Comparison of ENCODE assay signal across 20 cellular contexts in genomic region chr14:31806249-31806648, GRCh38.
DNase-seq lines count a peak whose midpoint lies in the region; TF ChIP-seq lines count a peak whose summit lies in the region.
"Had no signal": no experiment of that assay in that cellular context is flagged by ENCODE, and none has a peak within 500 bp of the region (broad histone marks: within the 10 kb centered on the region; RNA-seq: fewer than 3 reads in every experiment).

No MANE protein-coding gene starts in this region.

- H3K79me2 ChIP-seq in Karpas-422 (ENCODE audit: low read length), result no peaks in the 10 kb centered on the region

- no peaks in the 10 kb centered on the region for H3K9me2 ChIP-seq in Karpas-422 (replicated peaks; ENCODE audit: insufficient read depth, low read length)

- H3K4me3 ChIP-seq in Karpas-422 (ENCODE audit: low read length), result no peak overlapping the region
- no peak overlapping the region for H3K4me3 ChIP-seq in choroid plexus epithelial cell (ENCODE audit: low read depth, low read length)
- H3K4me3 ChIP-seq in H7 (ENCODE audit: insufficient read depth, low read depth, low read length), result no peak overlapping the region
- H3K4me3 ChIP-seq: BLaER1, GM12878, GM23338, HAP-1 had no signal

- no peak overlapping the region for H2AFZ ChIP-seq in Karpas-422 (ENCODE audit: low read length)
- H2AFZ ChIP-seq: GM23338 had no signal

- no peaks in the 10 kb centered on the region for H3K9me3 ChIP-seq in Karpas-422 (ENCODE audit: low read length)
- H3K9me3 ChIP-seq: BLaER1, Caco-2, HAP-1 had no signal

- H4K20me1 ChIP-seq in Karpas-422 (ENCODE audit: insufficient read depth, low read depth, low read length), result no peaks in the 10 kb centered on the region
- H4K20me1 ChIP-seq: BLaER1 had no signal

- H3K4me1 ChIP-seq in Karpas-422 (ENCODE audit: low read length), result peaks cover 18% of the 10 kb centered on the region
- H3K4me1 ChIP-seq: BLaER1, Caco-2 had no signal

- H3K4me2 ChIP-seq in Karpas-422 (ENCODE audit: low read depth, low read length, poor library complexity, severe bottlenecking), result no peak overlapping the region
- H3K4me2 ChIP-seq: BLaER1, GM23338 had no signal

- H3K27ac ChIP-seq in Karpas-422 (ENCODE audit: low read length), result 0 out of 2 replicates have a peak overlapping the region, but pooled peaks have one; percentile 27
- H3K27ac ChIP-seq: 22Rv1, BLaER1, C4-2B had no signal

- no peak for TF ChIP-seq CTCF in choroid plexus epithelial cell (conservative IDR thresholded peaks at IDR 0.05; ENCODE audit: low read depth, low read length)

- no peak overlapping the region for H3K9ac ChIP-seq in Karpas-422 (ENCODE audit: low read length)
- H3K9ac ChIP-seq: BLaER1 had no signal

- H3K27me3 ChIP-seq in Karpas-422 (ENCODE audit: low read length), result no peaks in the 10 kb centered on the region
- H3K27me3 ChIP-seq in H7 (ENCODE audit: control insufficient read depth, insufficient read depth, low read length), result no peaks in the 10 kb centered on the region
- H3K27me3 ChIP-seq: BLaER1 had no signal

- DNase-seq in SIG-M5 treated with dmso at 0.1 percent for 504 hours (lab: John Stamatoyannopoulos, UW; ENCODE audit: unreplicated experiment), result peak; percentile 26
- no peak for DNase-seq in SIG-M5 (lab: John Stamatoyannopoulos, UW)
- DNase-seq in Karpas-422, result no peak
- DNase-seq in choroid plexus epithelial cell (ENCODE audit: low read depth), result peak; percentile 58
- no peak for DNase-seq in H7
- no peak for DNase-seq in hepatic stellate cell (ENCODE audit: low spot score)
- DNase-seq: Caco-2; CD4-positive, CD25-positive, alpha-beta regulatory T cell; CD8-positive, alpha-beta T cell; DMS153; DND-41; EL; GDM1; HFFc6 had no signal

- H3K36me3 ChIP-seq in Karpas-422 (ENCODE audit: insufficient read depth, low read length) (no peaks in the 10 kb centered on the region), H7 (replicated peaks; ENCODE audit: control insufficient read depth, insufficient read depth, low read length) (no peaks in the 10 kb centered on the region)
- H3K36me3 ChIP-seq: BLaER1, HAP-1 had no signal

Comparison
In these comparisons a context has a peak if more than half of its experiments do, and no peak if none do; other contexts are left out.
1. DNase-seq: peak in SIG-M5 treated with dmso at 0.1 percent for 504 hours (single experiment) and choroid plexus epithelial cell (single experiment); none in SIG-M5 (single experiment), Karpas-422 (single experiment), H7 (single experiment) and hepatic stellate cell (single experiment).